ENCODE assay signal across 8 cellular contexts in the genomic region with DNA sequence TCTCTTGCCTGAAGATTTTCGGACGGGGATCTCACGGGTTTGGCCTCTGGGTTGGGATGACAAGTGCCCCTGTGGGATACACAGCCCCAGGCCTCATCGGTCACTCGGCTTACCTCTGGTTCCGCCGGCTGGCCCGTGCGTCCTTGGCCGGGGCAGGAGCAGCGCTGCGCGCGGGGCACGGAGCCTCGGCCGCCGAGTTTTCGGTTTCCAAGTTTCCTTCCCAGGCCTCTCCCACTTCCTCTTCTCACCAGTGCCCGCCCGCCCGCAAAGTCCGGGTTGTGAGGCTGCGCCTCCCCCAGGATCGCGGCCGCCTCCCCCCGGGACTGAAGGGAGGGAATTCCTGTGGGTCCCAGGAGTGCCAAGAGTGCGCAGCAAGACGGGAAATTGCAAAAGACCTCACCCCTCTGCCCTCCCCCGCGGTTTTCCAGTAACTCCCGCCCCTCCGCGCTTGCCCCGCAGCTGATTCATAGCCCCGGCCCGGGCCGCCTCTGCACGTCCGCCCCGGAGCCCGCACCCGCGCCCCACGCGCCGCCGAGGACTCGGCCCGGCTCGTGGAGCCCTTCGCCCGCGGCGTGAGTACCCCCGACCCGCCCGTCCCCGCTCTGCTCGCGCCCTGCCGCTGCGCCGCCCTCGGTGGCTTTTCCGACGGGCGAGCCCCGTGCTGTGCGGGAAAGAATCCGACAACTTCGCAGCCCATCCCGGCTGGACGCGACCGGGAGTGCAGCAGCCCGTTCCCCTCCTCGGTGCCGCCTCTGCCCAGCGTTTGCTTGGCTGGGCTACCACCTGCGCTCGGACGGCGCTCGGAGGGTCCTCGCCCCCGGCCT. TPM values are rescaled to one million over a fixed set of nuclear protein-coding genes. Genes with fewer than 3 reads are reported as not detected.
DNase-seq lines count a peak whose midpoint lies in the region; ATAC-seq and TF ChIP-seq lines count a peak whose summit lies in the region.

Gene OSMR, plus strand, starts transcription at position 458 of the 824 bp plus-strand sequence. CDS start 23,033 bp downstream, outside the sequence.

- H3K9me3 ChIP-seq in HAP-1: 0 out of 2 replicates have a peak, but pooled peaks cover 2% of the 10 kb centered on the region
- H3K9me3 ChIP-seq in tibial nerve: peaks cover 0 to 4% (median 0%) of the 10 kb centered on the region in 4 donors

- peaks cover 19% of the 10 kb centered on the region for H3K4me1 ChIP-seq in ACC112 (ENCODE audit: control insufficient read depth, insufficient read depth, low read length, unreplicated experiment)
- peaks cover 7% of the 10 kb centered on the region for H3K4me1 ChIP-seq in HAP-1
- H3K4me1 ChIP-seq in tibial nerve: peaks cover 0 to 39% (median 5%) of the 10 kb centered on the region in 4 donors

- H2AFZ ChIP-seq in ACC112 (ENCODE audit: low read length, unreplicated experiment): peak within 1 kb of the TSS; percentile 35

- peak within 1 kb of the TSS; percentile 97 for H3K27ac ChIP-seq in ACC112 (ENCODE audit: low read depth, low read length)
- peak within 1 kb of the TSS; percentile 67 to 97 (median 90) for H3K27ac ChIP-seq in tibial nerve

- WGBS in tibial nerve, 2 donors: 1 to 2% methylated on average over 35 to 43 of the region's 88 CpGs

- in situ Hi-C loops in HAP-1 (cut with MboI; ENCODE audit: low sequenced_read_pairs): no loop called here

- ATAC-seq in activated CD8-positive, alpha-beta T cell treated with anti-CD3 and anti-CD28 coated beads for 36 hours: peak; percentile 51
- ATAC-seq in naive B cell (ENCODE audit: low read depth in 2 of 2): no peak

- no peak within 1 kb of the TSS for H3K27ac Mint-ChIP-seq in activated CD8-positive, alpha-beta T cell treated with anti-CD3 and anti-CD28 coated beads for 36 hours
- no peak within 1 kb of the TSS for H3K27ac Mint-ChIP-seq in naive B cell

- peak within 1 kb of the TSS; percentile 51 for H3K4me3 Mint-ChIP-seq in activated CD8-positive, alpha-beta T cell treated with anti-CD3 and anti-CD28 coated beads for 36 hours
- H3K4me3 Mint-ChIP-seq in naive B cell: peak within 1 kb of the TSS in 7 of 8 donors; percentile 48 to 80 (median 53)

- H3K27me3 ChIP-seq in ACC112 (ENCODE audit: insufficient read depth, low read length): no peaks in the 10 kb centered on the region
- H3K27me3 ChIP-seq in HAP-1 (ENCODE audit: low read depth): no peaks in the 10 kb centered on the region
- H3K27me3 ChIP-seq in tibial nerve: no peaks in the 10 kb centered on the region

- H3K36me3 ChIP-seq in ACC112 (ENCODE audit: insufficient read depth, low read length) (peaks cover 30% of the 10 kb centered on the region), HAP-1 (replicated peaks) (no peaks in the 10 kb centered on the region), tibial nerve (peaks cover 0 to 11% (median 0%) of the 10 kb centered on the region in 3 donors)

- peaks cover 7% of the 10 kb centered on the region for H3K4me1 Mint-ChIP-seq in activated CD8-positive, alpha-beta T cell treated with anti-CD3 and anti-CD28 coated beads for 36 hours (ENCODE audit: low read depth)
- peaks cover 4 to 18% (median 12%) of the 10 kb centered on the region in 3 donors for H3K4me1 Mint-ChIP-seq in naive B cell

- CTCF ChIA-PET in activated CD8-positive, alpha-beta T cell treated with anti-CD3 and anti-CD28 coated beads for 36 hours (lab: Charles Lee): no interaction called here

- no peak for TF ChIP-seq CTCF in activated CD8-positive, alpha-beta T cell treated with anti-CD3 and anti-CD28 coated beads for 36 hours (IDR thresholded peaks at IDR 0.05)
- TF ChIP-seq CTCF in tibial nerve (IDR thresholded peaks at IDR 0.05): peak in 2 of 5 experiments; percentile 7 to 45

- POLR2A ChIA-PET in activated CD8-positive, alpha-beta T cell treated with anti-CD3 and anti-CD28 coated beads for 36 hours (lab: Charles Lee): interaction anchor here (0.6 kb wide), 1 partner anchor 154 kb away, joined by 3 read pairs; no protein-coding TSS in a partner anchor

- peaks cover 56% of the 10 kb centered on the region for H3K27me3 Mint-ChIP-seq in activated CD8-positive, alpha-beta T cell treated with anti-CD3 and anti-CD28 coated beads for 36 hours
- peaks cover 38 to 59% (median 55%) of the 10 kb centered on the region in 3 donors for H3K27me3 Mint-ChIP-seq in naive B cell

- H3K79me2 ChIP-seq in ACC112 (ENCODE audit: control insufficient read depth, insufficient read depth, low read length, unreplicated experiment): peaks cover 94% of the 10 kb centered on the region

- TF ChIP-seq EP300 in tibial nerve (IDR thresholded peaks at IDR 0.05): peak; percentile 81 to 96

- TF ChIP-seq POLR2A in tibial nerve (IDR thresholded peaks at IDR 0.05): peak; percentile 57 to 58

- DNase-seq in HAP-1 (ENCODE audit: low spot score in 2 of 2): peak; percentile 59 to 86
- peak; percentile 13 for DNase-seq in activated CD8-positive, alpha-beta T cell treated with anti-CD3 and anti-CD28 coated beads for 36 hours
- DNase-seq in fibroblast of the conjunctiva (ENCODE audit: low read depth): peak; percentile 96
- no peak for DNase-seq in naive B cell
- DNase-seq in tibial nerve (ENCODE audit: low spot score in 2 of 2): peak; percentile 77 to 81
- DNase-seq in stimulated activated naive CD4-positive, alpha-beta T cell (lab: John Stamatoyannopoulos, UW): no peak
- DNase-seq in SIG-M5 treated with dmso at 0.1 percent for 504 hours (lab: John Stamatoyannopoulos, UW; ENCODE audit: unreplicated experiment): no peak

- intact Hi-C loops in activated CD8-positive, alpha-beta T cell treated with anti-CD3 and anti-CD28 coated beads for 36 hours (cut with micrococcal nuclease): no loop called here

- H3K4me3 ChIP-seq in ACC112 (ENCODE audit: low read depth, low read length): peak within 1 kb of the TSS; percentile 91
- H3K4me3 ChIP-seq in HAP-1: peak within 1 kb of the TSS; percentile 47
- H3K4me3 ChIP-seq in tibial nerve: peak within 1 kb of the TSS; percentile 41 to 93 (median 72)

- no peaks in the 10 kb centered on the region for H3K9me3 Mint-ChIP-seq in activated CD8-positive, alpha-beta T cell treated with anti-CD3 and anti-CD28 coated beads for 36 hours
- H3K9me3 Mint-ChIP-seq in naive B cell: peaks cover 0 to 14% (median 4%) of the 10 kb centered on the region in 7 donors

- H3K36me3 Mint-ChIP-seq in activated CD8-positive, alpha-beta T cell treated with anti-CD3 and anti-CD28 coated beads for 36 hours (ENCODE audit: low read depth): no peaks in the 10 kb centered on the region
- H3K36me3 Mint-ChIP-seq in naive B cell: peaks cover 7 to 15% of the 10 kb centered on the region in 2 donors

RNA-seq across cellular contexts. Expression of gene OSMR, which starts in this region (rescaled TPM):
- not detected for total RNA-seq in activated CD8-positive, alpha-beta T cell treated with anti-CD3 and anti-CD28 coated beads for 36 hours
- polyA plus RNA-seq in naive B cell (ENCODE audit: low read depth in 6 of 6): under 1 TPM in 2 of 6 donors, not detected in 4; 0.05 to 0.07 TPM
- 10 to 100 TPM; 33.1 to 97.5 (median 42.8) TPM for total RNA-seq in tibial nerve

Comparison
In these comparisons a context has a peak if more than half of its experiments do, and no peak if none do; other contexts are left out.
1. RNA of gene OSMR (total RNA-seq): 33.1 to 97.5 TPM in tibial nerve; not detected in activated CD8-positive, alpha-beta T cell treated with anti-CD3 and anti-CD28 coated beads for 36 hours; every median in the first group is over 10 times any median in the second.
2. Peak in DNase-seq and ATAC-seq in activated CD8-positive, alpha-beta T cell treated with anti-CD3 and anti-CD28 coated beads for 36 hours; RNA of the gene not detected or under 1 TPM.
3. DNase-seq: peak in HAP-1 (2 of 2), fibroblast of the conjunctiva (single experiment) and tibial nerve (2 of 2); none in naive B cell (single experiment), stimulated activated naive CD4-positive, alpha-beta T cell (0 of 6) and SIG-M5 treated with dmso at 0.1 percent for 504 hours (single experiment).
4. Peak in every context shown above with its lines, with median percentiles within 50 percentile points of each other: H3K4me3 ChIP-seq.